9 cellular contexts compared by ENCODE assay signal in genomic region chr16:81610144-81610842, GRCh38.
DNase-seq lines count a peak whose midpoint lies in the region; ATAC-seq and TF ChIP-seq lines count a peak whose summit lies in the region.
"Had no signal": no experiment of that assay in that cellular context is flagged by ENCODE, and none has a peak within 500 bp of the region (broad histone marks: within the 10 kb centered on the region; RNA-seq: fewer than 3 reads in every experiment).

No MANE protein-coding gene starts in this region.

- no peak for ATAC-seq in CD4-positive, CD25-positive, alpha-beta regulatory T cell (ENCODE audit: low read depth in 2 of 2)
- ATAC-seq in heart left ventricle (peak; percentile 51 to 85 (median 74)), HG02973 (IDR thresholded peaks at IDR 0.05; ENCODE audit: unreplicated experiment) (no peak), GM18858 (IDR thresholded peaks at IDR 0.05; ENCODE audit: unreplicated experiment) (no peak), GM19324 (IDR thresholded peaks at IDR 0.05; ENCODE audit: low FRiP score, unreplicated experiment) (no peak)
- no peak for ATAC-seq in activated T-cell treated with anti-CD3 and anti-CD28 coated beads, Interleukin-2, amount 50 U/mL, for 4 hours

- peaks cover 18% of the 10 kb centered on the region for H3K36me3 Mint-ChIP-seq in CD4-positive, CD25-positive, alpha-beta regulatory T cell
- H3K36me3 Mint-ChIP-seq in activated T-cell treated with anti-CD3 and anti-CD28 coated beads, Interleukin-2, amount 50 U/mL, for 4 hours (ENCODE audit: insufficient read depth) = peaks cover 10% of the 10 kb centered on the region

- intact Hi-C loops in heart left ventricle (cut with DNase I) = loop anchor here in 6 of 10 donors (2.0 to 10.0 kb wide), 10 partner anchors 55 to 245 kb away; partner anchors contain the start of gene CMIP (in 2 of the 6)
- intact Hi-C loops in posterior cingulate gyrus (cut with DNase I) = loop anchor here (10.0 kb wide), 1 partner anchor 165 kb away; the partner anchor contains the start of gene CMIP

- no peaks in the 10 kb centered on the region for H3K4me1 ChIP-seq in CD4-positive, CD25-positive, alpha-beta regulatory T cell (ENCODE audit: control insufficient read depth, insufficient read depth, low read length, poor library complexity, severe bottlenecking)
- peaks cover 8 to 64% (median 53%) of the 10 kb centered on the region in 12 donors for H3K4me1 ChIP-seq in heart left ventricle

- no peaks in the 10 kb centered on the region for H3K9me3 Mint-ChIP-seq in CD4-positive, CD25-positive, alpha-beta regulatory T cell
- H3K9me3 Mint-ChIP-seq in activated T-cell treated with anti-CD3 and anti-CD28 coated beads, Interleukin-2, amount 50 U/mL, for 4 hours = no peaks in the 10 kb centered on the region

- no peak for DNase-seq in CD4-positive, CD25-positive, alpha-beta regulatory T cell
- DNase-seq in amygdala (lab: John Stamatoyannopoulos, UW) (peak in 49 of 56 donors; percentile 17 to 83 (median 56)), heart left ventricle (peak; percentile 69 to 87 (median 84)), posterior cingulate gyrus (peak; percentile 68 to 96 (median 80))
- DNase-seq in activated T-cell treated with anti-CD3 and anti-CD28 coated beads, Interleukin-2, amount 50 U/mL, for 4 hours = no peak
- DNase-seq: activated CD4-positive, alpha-beta T cell treated with anti-CD3 and anti-CD28 coated beads, Interleukin-2, amount 50 U/mL, for 1 hour had no signal

- peaks cover 0 to 11% (median 7%) of the 10 kb centered on the region in 4 donors for H3K4me1 Mint-ChIP-seq in CD4-positive, CD25-positive, alpha-beta regulatory T cell
- H3K4me1 Mint-ChIP-seq in activated T-cell treated with anti-CD3 and anti-CD28 coated beads, Interleukin-2, amount 50 U/mL, for 4 hours (ENCODE audit: low read depth) = peaks cover 2% of the 10 kb centered on the region

- peaks cover 14% of the 10 kb centered on the region for H3K36me3 ChIP-seq in CD4-positive, CD25-positive, alpha-beta regulatory T cell (ENCODE audit: control insufficient read depth, insufficient read depth, low read length)
- peaks cover 0 to 24% (median 0%) of the 10 kb centered on the region in 9 donors for H3K36me3 ChIP-seq in heart left ventricle

- H3K27me3 Mint-ChIP-seq in CD4-positive, CD25-positive, alpha-beta regulatory T cell = no peaks in the 10 kb centered on the region
- H3K27me3 Mint-ChIP-seq in activated T-cell treated with anti-CD3 and anti-CD28 coated beads, Interleukin-2, amount 50 U/mL, for 4 hours (ENCODE audit: low read depth) = no peaks in the 10 kb centered on the region

- TF ChIP-seq POLR2A in heart left ventricle (IDR thresholded peaks at IDR 0.05) = no peak

- TF ChIP-seq CTCF in heart left ventricle (IDR thresholded peaks at IDR 0.05) = no peak

- 46 to 66% (median 53%) methylated on average over 10 to 26 of the region's 26 CpGs for WGBS in heart left ventricle, 4 donors

- H3K27ac Mint-ChIP-seq in CD4-positive, CD25-positive, alpha-beta regulatory T cell = peak overlapping the region in 2 of 3 donors; percentile 49 to 50

- H3K27ac ChIP-seq in CD4-positive, CD25-positive, alpha-beta regulatory T cell (ENCODE audit: insufficient read depth, low read length, poor library complexity, severe bottlenecking) = no peak overlapping the region
- H3K27ac ChIP-seq in heart left ventricle = peak overlapping the region in 7 of 12 donors; percentile 8 to 88 (median 69)

- H3K9me3 ChIP-seq in CD4-positive, CD25-positive, alpha-beta regulatory T cell (ENCODE audit: control insufficient read depth in 2 of 2, low read length in 2 of 2) = no peaks in the 10 kb centered on the region
- no peaks in the 10 kb centered on the region for H3K9me3 ChIP-seq in heart left ventricle

- no peak overlapping the region for H3K4me3 ChIP-seq in CD4-positive, CD25-positive, alpha-beta regulatory T cell (ENCODE audit: low read depth, low read length)
- H3K4me3 ChIP-seq in heart left ventricle = peak overlapping the region in 8 of 12 donors; percentile 3 to 42 (median 16)

- no peaks in the 10 kb centered on the region for H3K27me3 ChIP-seq in CD4-positive, CD25-positive, alpha-beta regulatory T cell (ENCODE audit: control insufficient read depth, insufficient read depth, low read length)
- no peaks in the 10 kb centered on the region for H3K27me3 ChIP-seq in heart left ventricle

- H3K4me3 Mint-ChIP-seq in CD4-positive, CD25-positive, alpha-beta regulatory T cell = no peak overlapping the region
- H3K4me3 Mint-ChIP-seq in activated T-cell treated with anti-CD3 and anti-CD28 coated beads, Interleukin-2, amount 50 U/mL, for 4 hours = no peak overlapping the region

Comparison
In these comparisons a context has a peak if more than half of its experiments do, and no peak if none do; other contexts are left out.
1. ATAC-seq: peak in heart left ventricle (4 of 4); none in CD4-positive, CD25-positive, alpha-beta regulatory T cell (0 of 2), activated T-cell treated with anti-CD3 and anti-CD28 coated beads, Interleukin-2, amount 50 U/mL, for 4 hours (0 of 2), HG02973 (single experiment), GM18858 (single experiment) and GM19324 (single experiment).
2. DNase-seq: peak in amygdala (49 of 56), heart left ventricle (5 of 5) and posterior cingulate gyrus (10 of 10); none in CD4-positive, CD25-positive, alpha-beta regulatory T cell (0 of 3) and activated T-cell treated with anti-CD3 and anti-CD28 coated beads, Interleukin-2, amount 50 U/mL, for 4 hours (single experiment).